9 cellular contexts compared by ENCODE assay signal in the genomic region with DNA sequence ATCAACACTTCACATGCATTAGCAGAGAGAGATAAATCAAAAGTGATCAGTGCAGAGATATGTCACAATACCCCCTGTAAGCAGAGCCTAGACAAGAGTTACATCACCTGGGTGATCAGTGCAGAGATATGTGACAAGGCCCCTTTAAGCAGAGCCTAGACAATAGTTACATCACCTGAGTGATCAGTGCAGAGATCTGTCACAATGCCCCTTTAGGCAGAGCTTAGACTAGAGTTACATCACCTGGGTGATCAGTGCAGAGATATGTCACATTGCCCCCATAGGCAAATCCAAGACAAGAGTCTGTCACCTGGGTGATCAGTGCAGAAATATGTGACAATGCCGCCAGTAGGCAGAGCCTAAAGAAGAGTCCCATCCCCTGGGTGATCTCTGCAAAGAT. TPM values are rescaled to one million over a fixed set of nuclear protein-coding genes. Genes with fewer than 3 reads are reported as not detected.
"Had no signal": no experiment of that assay in that cellular context is flagged by ENCODE, and none has a peak within 500 bp of the region (broad histone marks: within the 10 kb centered on the region; RNA-seq: fewer than 3 reads in every experiment).

No MANE protein-coding gene starts in this region.

RNA-seq across cellular contexts. Expression of a gene that starts 7.4 kb away (rescaled TPM):
- total RNA-seq: activated B cell treated with CpG ODN at 0.5 μM for 24 hours; activated CD4-positive, alpha-beta memory T cell treated with anti-CD3 and anti-CD28 coated beads for 36 hours; activated T-helper 1 cell treated with anti-CD3 and anti-CD28 coated beads, Interleukin-12 subunit alpha, Interleukin-12 subunit beta, Interleukin-2, Interleukin-4 antibody, amounts not matched to agents 30 ng/mL and 10 ng/mL and 1 ng/mL, durations not matched to agents 14 hours and 24 hours and 36 hours; ascending aorta; M059J; PC-3; Peyer's patch; Right ventricle myocardium inferior; SK-MEL-5 had no signal
